Comparison of ENCODE assay signal across 23 cellular contexts in the genomic region with DNA sequence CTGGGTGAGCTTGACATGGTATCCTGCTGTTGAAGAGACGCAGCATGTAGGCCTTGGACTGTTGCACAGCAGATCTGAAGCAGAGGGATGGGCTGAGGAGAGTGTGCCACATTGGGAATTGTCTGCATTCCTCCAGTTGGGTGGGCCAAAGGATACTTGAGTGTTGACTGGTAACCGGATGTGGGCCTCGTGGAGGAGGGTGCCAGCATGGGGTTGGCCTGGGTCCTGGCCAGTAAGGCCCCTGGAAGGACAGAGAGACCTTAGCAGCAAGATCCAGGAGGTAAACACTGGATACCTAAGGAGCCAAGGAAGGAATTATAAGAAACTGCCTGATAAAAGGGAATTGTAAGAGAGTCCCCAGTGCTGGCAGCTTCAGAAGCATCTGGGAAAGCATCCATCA.
DNase-seq lines count a peak whose midpoint lies in the region; ATAC-seq and TF ChIP-seq lines count a peak whose summit lies in the region.
"Had no signal": no experiment of that assay in that cellular context is flagged by ENCODE, and none has a peak within 500 bp of the region (broad histone marks: within the 10 kb centered on the region; RNA-seq: fewer than 3 reads in every experiment).

No MANE protein-coding gene starts in this region.

- H3K4me2 ChIP-seq in skeletal muscle satellite cell (ENCODE audit: low read length): no peak overlapping the region

- in situ Hi-C loops in G401 (cut with HindIII; ENCODE audit: low sequenced_read_pairs): no loop called here

- no peak overlapping the region for H3K27ac ChIP-seq in esophagus muscularis mucosa (replicated peaks in 1 of 4)
- H3K27ac ChIP-seq: gastroesophageal sphincter, lower lobe of right lung, psoas muscle, skin epidermis, thoracic aorta had no signal

- no peak for TF ChIP-seq EP300 in esophagus muscularis mucosa (IDR thresholded peaks at IDR 0.05)

- DNase-seq in G401 (ENCODE audit: low spot score) (peak; percentile 27), NCI-H226 (peak; percentile 48), fibroblast of gingiva (ENCODE audit: low read depth) (peak; percentile 14), esophagus muscularis mucosa (ENCODE audit: extremely low spot score) (no peak), NCI-H2029 treated with DMSO at 0.1 percent for 48 hours (lab: John Stamatoyannopoulos, UW) (no peak), cerebellar nuclear complex (lab: John Stamatoyannopoulos, UW) (no peak)
- DNase-seq: activated CD8-positive, alpha-beta T cell treated with anti-CD3 and anti-CD28 coated beads, Interleukin-2, amount 10 ng/mL, durations not matched to agents 7 days and 5 days; activated gamma-delta T cell; AML-193; amniotic stem cell; DMS53; lower lobe of right lung; NCI-H1417; NCI-H524 treated with DMSO at 0.1 percent for 48 hours; psoas muscle; RPMI8226; stimulated activated CD4-positive, alpha-beta T cell treated with anti-CD3 and anti-CD28 coated beads, Interleukin-2, amount 100 ng/mL, for 24 hours; stimulated activated naive CD4-positive, alpha-beta T cell had no signal

- no peak for ATAC-seq in HG03354 (IDR thresholded peaks at IDR 0.05; ENCODE audit: poor library complexity, severe bottlenecking, unreplicated experiment)
- ATAC-seq: activated CD8-positive, alpha-beta T cell treated with anti-CD3 and anti-CD28 coated beads, Interleukin-2, amount 10 ng/mL, durations not matched to agents 7 days and 5 days; gastroesophageal sphincter; lower lobe of right lung had no signal

- no peaks in the 10 kb centered on the region for H3K9me3 ChIP-seq in skeletal muscle satellite cell (replicated peaks; ENCODE audit: low read length)
- H3K9me3 ChIP-seq in esophagus muscularis mucosa: no peaks in the 10 kb centered on the region
- H3K9me3 ChIP-seq: gastroesophageal sphincter, lower lobe of right lung, psoas muscle, thoracic aorta had no signal

- no peaks in the 10 kb centered on the region for H3K36me3 ChIP-seq in skeletal muscle satellite cell (ENCODE audit: insufficient read depth, low read length)
- H3K36me3 ChIP-seq in esophagus muscularis mucosa: peaks cover 0 to 61% (median 11%) of the 10 kb centered on the region in 4 donors

- H3K4me1 ChIP-seq in skeletal muscle satellite cell (ENCODE audit: control insufficient read depth, insufficient read depth, low read length): peaks cover 28% of the 10 kb centered on the region
- peaks cover 0 to 2% (median 0%) of the 10 kb centered on the region in 4 donors for H3K4me1 ChIP-seq in esophagus muscularis mucosa
- H3K4me1 ChIP-seq: gastroesophageal sphincter had no signal

- TF ChIP-seq POLR2A in esophagus muscularis mucosa (IDR thresholded peaks at IDR 0.05; ENCODE audit: low read depth): no peak

- H3K4me3 ChIP-seq in skeletal muscle satellite cell (ENCODE audit: low read length): no peak overlapping the region
- H3K4me3 ChIP-seq in esophagus muscularis mucosa: no peak overlapping the region
- H3K4me3 ChIP-seq: gastroesophageal sphincter, lower lobe of right lung, psoas muscle, skin epidermis, thoracic aorta had no signal

- WGBS in esophagus muscularis mucosa: 89% methylated on average over 3 of the region's 3 CpGs

- no peaks in the 10 kb centered on the region for H3K27me3 ChIP-seq in skeletal muscle satellite cell (ENCODE audit: control insufficient read depth, insufficient read depth, low read length)
- H3K27me3 ChIP-seq in esophagus muscularis mucosa: no peaks in the 10 kb centered on the region
- H3K27me3 ChIP-seq: gastroesophageal sphincter had no signal

- H3K9ac ChIP-seq in skeletal muscle satellite cell (ENCODE audit: low read depth, low read length): peak overlapping the region; percentile 20

- TF ChIP-seq CTCF in esophagus muscularis mucosa (IDR thresholded peaks at IDR 0.05): no peak

- intact Hi-C loops in esophagus muscularis mucosa (cut with DNase I): no loop called here

Comparison
In these comparisons a context has a peak if more than half of its experiments do, and no peak if none do; other contexts are left out.
1. DNase-seq: peak in G401 (single experiment), NCI-H226 (single experiment) and fibroblast of gingiva (single experiment); none in esophagus muscularis mucosa (single experiment), NCI-H2029 treated with DMSO at 0.1 percent for 48 hours (single experiment) and cerebellar nuclear complex (0 of 2).